ENCODE assay signal across 14 cellular contexts in the genomic region with DNA sequence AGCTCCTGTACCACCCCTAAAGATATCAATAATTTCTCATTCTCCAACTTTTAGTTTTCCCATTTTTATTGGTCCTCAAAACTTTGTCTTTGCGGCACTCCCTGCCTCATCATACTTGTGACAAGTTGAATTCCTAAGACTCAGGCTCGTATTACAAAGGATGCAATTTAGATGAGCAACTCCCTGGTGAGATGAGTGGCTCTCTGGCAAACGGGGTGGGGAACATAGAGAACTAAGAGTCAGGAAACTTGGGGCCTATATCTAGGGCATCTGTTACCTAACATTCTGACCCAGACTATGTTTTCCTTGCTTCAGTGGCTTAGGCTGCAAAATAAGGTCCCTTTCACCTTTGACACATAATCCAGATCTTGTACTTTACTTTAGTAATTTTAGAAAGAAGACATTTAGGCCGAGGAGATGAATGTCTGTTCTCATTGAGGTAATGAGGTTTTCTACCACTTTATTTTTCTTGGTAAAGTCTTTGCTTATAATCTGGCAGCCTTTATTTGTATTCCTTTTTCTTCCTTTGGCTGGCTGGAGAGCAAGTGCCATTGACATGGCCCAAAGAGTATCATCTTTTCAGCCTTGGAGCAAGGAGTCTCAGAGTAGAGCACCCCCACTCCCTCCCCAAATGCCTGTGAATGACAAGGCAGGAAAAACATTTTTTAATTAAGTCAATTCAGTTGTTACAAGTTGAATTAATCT. TPM values are rescaled to one million over a fixed set of nuclear protein-coding genes. Genes with fewer than 3 reads are reported as not detected.
DNase-seq lines count a peak whose midpoint lies in the region; ATAC-seq and TF ChIP-seq lines count a peak whose summit lies in the region.
"Had no signal": no experiment of that assay in that cellular context is flagged by ENCODE, and none has a peak within 500 bp of the region (broad histone marks: within the 10 kb centered on the region; RNA-seq: fewer than 3 reads in every experiment).

No MANE protein-coding gene starts in this region.

- H3K27ac Mint-ChIP-seq in osteocyte (ENCODE audit: unreplicated experiment): peak overlapping the region; percentile 57
- H3K27ac Mint-ChIP-seq in CD4-positive, alpha-beta memory T cell: no peak overlapping the region
- H3K27ac Mint-ChIP-seq: activated CD4-positive, alpha-beta memory T cell treated with anti-CD3 and anti-CD28 coated beads, Interleukin-2, amount 10 ng/mL, durations not matched to agents 7 days and 5 days; activated naive CD4-positive, alpha-beta T cell treated with anti-CD3 and anti-CD28 coated beads, Interleukin-2, amount 50 U/mL, for 24 hours; naive B cell had no signal

- POLR2A ChIA-PET in PC-3 (lab: Charles Lee; ENCODE audit: unreplicated experiment): interaction anchor here (0.6 kb wide), 1 partner anchor 348 kb away, joined by 3 read pairs; no protein-coding TSS in a partner anchor
- POLR2A ChIA-PET in CD4-positive, alpha-beta memory T cell (lab: Charles Lee; ENCODE audit: partially characterized antibody): no interaction called here

- H3K36me3 ChIP-seq in PC-3 (ENCODE audit: low read depth, low read length): no peaks in the 10 kb centered on the region
- H3K36me3 ChIP-seq in CD4-positive, alpha-beta memory T cell (ENCODE audit: insufficient read depth, low read length): no peaks in the 10 kb centered on the region

- no peaks in the 10 kb centered on the region for H3K36me3 Mint-ChIP-seq in osteocyte (ENCODE audit: unreplicated experiment)
- H3K36me3 Mint-ChIP-seq in CD4-positive, alpha-beta memory T cell: peaks cover 6 to 34% of the 10 kb centered on the region in 2 donors

- H3K4me2 ChIP-seq in PC-3 (ENCODE audit: low read length): no peak overlapping the region

- H3K4me1 ChIP-seq in PC-3 (ENCODE audit: insufficient read depth, low read length): no peaks in the 10 kb centered on the region
- H3K4me1 ChIP-seq in CD4-positive, alpha-beta memory T cell (ENCODE audit: insufficient read depth, low read length): no peaks in the 10 kb centered on the region

- H3K4me1 Mint-ChIP-seq in osteocyte (ENCODE audit: unreplicated experiment): peaks cover 27% of the 10 kb centered on the region
- no peaks in the 10 kb centered on the region for H3K4me1 Mint-ChIP-seq in CD4-positive, alpha-beta memory T cell
- H3K4me1 Mint-ChIP-seq: activated CD4-positive, alpha-beta memory T cell treated with anti-CD3 and anti-CD28 coated beads, Interleukin-2, amount 10 ng/mL, durations not matched to agents 7 days and 5 days; activated naive CD4-positive, alpha-beta T cell treated with anti-CD3 and anti-CD28 coated beads, Interleukin-2, amount 50 U/mL, for 24 hours; IgD-negative memory B cell; naive B cell had no signal

- H3K27me3 ChIP-seq in PC-3 (ENCODE audit: low read length): no peaks in the 10 kb centered on the region
- H3K27me3 ChIP-seq in CD4-positive, alpha-beta memory T cell (ENCODE audit: insufficient read depth, low read length): no peaks in the 10 kb centered on the region

- TF ChIP-seq CTCF in AG09309 (IDR thresholded peaks at IDR 0.05; ENCODE audit: control insufficient read depth, insufficient read depth, low read depth, low read length, missing control alignments): no peak
- TF ChIP-seq CTCF in PC-3 (conservative IDR thresholded peaks at IDR 0.05; ENCODE audit: low read depth, low read length): no peak
- TF ChIP-seq CTCF in osteocyte (IDR thresholded peaks at IDR 0.05): no peak

- ATAC-seq in PC-3: peak; percentile 68

- peaks cover 11% of the 10 kb centered on the region for H3K9me3 Mint-ChIP-seq in osteocyte (ENCODE audit: unreplicated experiment)
- H3K9me3 Mint-ChIP-seq in CD4-positive, alpha-beta memory T cell: peaks cover 0 to 8% (median 3%) of the 10 kb centered on the region in 8 donors
- H3K9me3 Mint-ChIP-seq: activated CD4-positive, alpha-beta memory T cell treated with anti-CD3 and anti-CD28 coated beads, Interleukin-2, amount 10 ng/mL, durations not matched to agents 7 days and 5 days had no signal

- no peaks in the 10 kb centered on the region for H3K9me2 ChIP-seq in PC-3 (replicated peaks; ENCODE audit: low read length)

- H3F3A ChIP-seq in PC-3 (ENCODE audit: low read length, unreplicated experiment): no peaks in the 10 kb centered on the region

- BruUV-seq in PC-3 (replicated peaks; lab: Mats Ljungman, UMichigan): no TSS peak

- DNase-seq in AG09309 (ENCODE audit: low read depth) (peak; percentile 17), PC-3 (peak; percentile 34), fibroblast of the conjunctiva (ENCODE audit: low read depth) (peak; percentile 9), osteocyte (ENCODE audit: extremely low spot score, unreplicated experiment) (no peak), SW480 (ENCODE audit: low spot score) (no peak), GDM1 (lab: John Stamatoyannopoulos, UW) (no peak), SKM-1 (lab: John Stamatoyannopoulos, UW; ENCODE audit: unreplicated experiment) (no peak)
- no peak for DNase-seq in CD4-positive, alpha-beta memory T cell
- DNase-seq: activated CD4-positive, alpha-beta memory T cell treated with anti-CD3 and anti-CD28 coated beads, Interleukin-2, amount 10 ng/mL, durations not matched to agents 7 days and 5 days; naive B cell; NCI-H1694; stimulated activated naive CD4-positive, alpha-beta T cell had no signal

- no peaks in the 10 kb centered on the region for H3K9me3 ChIP-seq in PC-3 (ENCODE audit: low read length)
- no peaks in the 10 kb centered on the region for H3K9me3 ChIP-seq in CD4-positive, alpha-beta memory T cell (ENCODE audit: control insufficient read depth in 1 of 2, low read length in 2 of 2)

- H3K27me3 Mint-ChIP-seq in osteocyte (ENCODE audit: unreplicated experiment): peaks cover 4% of the 10 kb centered on the region
- no peaks in the 10 kb centered on the region for H3K27me3 Mint-ChIP-seq in CD4-positive, alpha-beta memory T cell
- H3K27me3 Mint-ChIP-seq: activated CD4-positive, alpha-beta memory T cell treated with anti-CD3 and anti-CD28 coated beads, Interleukin-2, amount 10 ng/mL, durations not matched to agents 7 days and 5 days; activated naive CD4-positive, alpha-beta T cell treated with anti-CD3 and anti-CD28 coated beads, Interleukin-2, amount 50 U/mL, for 24 hours; naive B cell had no signal

- H3K4me3 ChIP-seq in AG09309 (ENCODE audit: control insufficient read depth, low read depth, low read length) (no peak overlapping the region), PC-3 (ENCODE audit: low read length) (no peak overlapping the region)
- no peak overlapping the region for H3K4me3 ChIP-seq in CD4-positive, alpha-beta memory T cell (ENCODE audit: low read length in 2 of 2)

- CTCF ChIA-PET in PC-3 (lab: Charles Lee): no interaction called here
- CTCF ChIA-PET in CD4-positive, alpha-beta memory T cell (lab: Charles Lee; ENCODE audit: partially characterized antibody): no interaction called here

- intact Hi-C loops in PC-3 (cut with micrococcal nuclease): no loop called here
- intact Hi-C loops in CD4-positive, alpha-beta memory T cell (cut with micrococcal nuclease): no loop called here

- H3K79me2 ChIP-seq in PC-3 (ENCODE audit: low read length): no peaks in the 10 kb centered on the region

- H3K9ac ChIP-seq in PC-3 (ENCODE audit: low read length): no peak overlapping the region

- no peaks in the 10 kb centered on the region for H4K20me1 ChIP-seq in PC-3 (ENCODE audit: low read length)

- H3K4me3 Mint-ChIP-seq in osteocyte (ENCODE audit: unreplicated experiment): no peak overlapping the region
- H3K4me3 Mint-ChIP-seq in CD4-positive, alpha-beta memory T cell: no peak overlapping the region
- H3K4me3 Mint-ChIP-seq: activated CD4-positive, alpha-beta memory T cell treated with anti-CD3 and anti-CD28 coated beads, Interleukin-2, amount 10 ng/mL, durations not matched to agents 7 days and 5 days; activated naive CD4-positive, alpha-beta T cell treated with anti-CD3 and anti-CD28 coated beads, Interleukin-2, amount 50 U/mL, for 24 hours; IgD-negative memory B cell had no signal

- H2AFZ ChIP-seq in PC-3 (ENCODE audit: low read length): no peak overlapping the region

- H3K27ac ChIP-seq in PC-3 (ENCODE audit: low read length): no peak overlapping the region
- no peak overlapping the region for H3K27ac ChIP-seq in CD4-positive, alpha-beta memory T cell (ENCODE audit: low read depth, low read length)

RNA-seq across cellular contexts. Expression of a gene that starts 15.4 kb away (rescaled TPM):
- total RNA-seq in PC-3 (2014; rRNA removed) (not detected in 2 replicates), osteocyte (not detected in 2 replicates)
- not detected for total RNA-seq in CD4-positive, alpha-beta memory T cell
- not detected for polyA plus RNA-seq in CD4-positive, alpha-beta memory T cell
- total RNA-seq: activated CD4-positive, alpha-beta memory T cell treated with anti-CD3 and anti-CD28 coated beads, Interleukin-2, amount 10 ng/mL, durations not matched to agents 7 days and 5 days had no signal
- polyA plus RNA-seq: IgD-negative memory B cell had no signal

Comparison
In these comparisons a context has a peak if more than half of its experiments do, and no peak if none do; other contexts are left out.
1. DNase-seq: peak in AG09309 (single experiment), PC-3 (single experiment) and fibroblast of the conjunctiva (single experiment); none in osteocyte (single experiment), SW480 (single experiment), CD4-positive, alpha-beta memory T cell (0 of 5), GDM1 (single experiment) and SKM-1 (single experiment).